ENCODE assay signal across 22 cellular contexts in the genomic region with DNA sequence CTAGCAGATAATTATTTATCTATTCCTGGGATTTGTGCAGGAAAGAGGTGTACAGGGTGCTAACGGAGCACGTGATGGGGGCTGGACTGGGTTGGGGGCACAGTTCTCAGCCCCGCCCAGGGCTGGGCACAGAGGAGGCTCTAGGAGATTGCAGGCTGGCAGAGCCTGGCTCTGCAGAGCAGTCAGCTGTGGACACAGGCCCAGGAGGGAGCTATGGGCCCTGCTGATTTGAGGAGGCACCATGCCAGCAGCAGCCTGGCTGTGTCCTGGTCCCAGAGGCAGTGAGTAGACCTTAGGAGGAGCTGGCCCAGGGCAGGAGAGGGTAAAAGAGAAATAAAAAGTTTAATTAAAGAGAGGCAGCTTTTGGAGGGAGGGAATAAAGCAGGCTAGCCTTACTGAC. TPM values are rescaled to one million over a fixed set of nuclear protein-coding genes. Genes with fewer than 3 reads are reported as not detected.
DNase-seq lines count a peak whose midpoint lies in the region; ATAC-seq and TF ChIP-seq lines count a peak whose summit lies in the region.
"Had no signal": no experiment of that assay in that cellular context is flagged by ENCODE, and none has a peak within 500 bp of the region (broad histone marks: within the 10 kb centered on the region; RNA-seq: fewer than 3 reads in every experiment).

No MANE protein-coding gene starts in this region.

- TF ChIP-seq CTCF in SK-N-SH (IDR thresholded peaks at IDR 0.05) (no peak), heart right ventricle (IDR thresholded peaks at IDR 0.05) (no peak), liver (IDR thresholded peaks at IDR 0.05; ENCODE audit: low read depth, low read length, missing input control) (no peak), stomach (IDR thresholded peaks at IDR 0.05) (no peak)

- TF ChIP-seq EP300 in SK-N-SH (IDR thresholded peaks at IDR 0.05; ENCODE audit: borderline replicate concordance in 1 of 2, low read depth in 1 of 2, low read length in 1 of 2) (no peak), stomach (IDR thresholded peaks at IDR 0.05) (no peak)

- no peaks in the 10 kb centered on the region for H3K79me2 ChIP-seq in SK-N-SH (ENCODE audit: insufficient read depth)

- POLR2A ChIA-PET in SK-N-SH (lab: Yijun Ruan, JAX), result interaction anchor here (1.0 kb wide), 1 partner anchor 19 kb away, joined by 3 read pairs; the partner anchor contains the start of gene MAFB

- no peaks in the 10 kb centered on the region for H3K9me3 ChIP-seq in SK-N-SH
- H3K9me3 ChIP-seq in heart right ventricle, result no peaks in the 10 kb centered on the region
- H3K9me3 ChIP-seq in liver (ENCODE audit: control insufficient read depth in 4 of 4, low read length in 3 of 4), result no peaks in the 10 kb centered on the region
- no peaks in the 10 kb centered on the region for H3K9me3 ChIP-seq in stomach
- H3K9me3 ChIP-seq: BLaER1 treated with 17β-estradiol and CSF1 and Interleukin-3, amounts not matched to agents 10 nM and 100 nM had no signal

- no peak overlapping the region for H2AFZ ChIP-seq in SK-N-SH (ENCODE audit: low read depth)

- no peak overlapping the region for H3K27ac ChIP-seq in SK-N-SH (ENCODE audit: low read depth in 2 of 2, low read length in 1 of 2)
- H3K27ac ChIP-seq in heart right ventricle, result no peak overlapping the region
- peak overlapping the region; percentile 75 to 79 for H3K27ac ChIP-seq in liver (ENCODE audit: low read depth in 1 of 2, low read length in 2 of 2)
- H3K27ac ChIP-seq in stomach, result no peak overlapping the region
- H3K27ac ChIP-seq: BLaER1 treated with 17β-estradiol and CSF1 and Interleukin-3, amounts not matched to agents 10 nM and 100 nM had no signal

- H3K9ac ChIP-seq in SK-N-SH, result no peak overlapping the region
- peak overlapping the region in 1 of 2 donors; percentile 47 for H3K9ac ChIP-seq in liver (ENCODE audit: low read depth in 1 of 2, low read length in 2 of 2)
- H3K9ac ChIP-seq: BLaER1 treated with 17β-estradiol and CSF1 and Interleukin-3, amounts not matched to agents 10 nM and 100 nM had no signal

- H3K36me3 ChIP-seq in SK-N-SH (replicated peaks in 1 of 2; ENCODE audit: control insufficient read depth in 1 of 2, insufficient read depth in 2 of 2, low read length in 1 of 2) (no peaks in the 10 kb centered on the region), heart right ventricle (no peaks in the 10 kb centered on the region), liver (ENCODE audit: control insufficient read depth in 4 of 4, insufficient read depth in 3 of 4, low read depth in 1 of 4, low read length in 3 of 4) (no peaks in the 10 kb centered on the region), stomach (no peaks in the 10 kb centered on the region)
- H3K36me3 ChIP-seq: BLaER1 treated with 17β-estradiol and CSF1 and Interleukin-3, amounts not matched to agents 10 nM and 100 nM had no signal

- intact Hi-C loops in heart right ventricle (cut with DNase I), result no loop called here
- intact Hi-C loops in stomach (cut with DNase I; ENCODE audit: low total_unique reads), result no loop called here

- no peak for TF ChIP-seq POLR2A in stomach (IDR thresholded peaks at IDR 0.05)

- peak; percentile 39 for DNase-seq in SK-N-SH
- peak in 1 of 2 donors; percentile 33 for DNase-seq in heart right ventricle
- peak; percentile 65 for DNase-seq in stomach
- DNase-seq in NCI-H2196 (lab: John Stamatoyannopoulos, UW; ENCODE audit: unreplicated experiment), result no peak
- DNase-seq: 8988T; CD8-positive, alpha-beta T cell; DND-41; H7; HFFc6; Karpas-422; MV-4-11; NCI-H1105 treated with DMSO at 0.1 percent for 48 hours; NCI-H2029 treated with DMSO at 0.1 percent for 48 hours; NCI-H2171; NCI-H524 treated with DMSO at 0.1 percent for 48 hours; SIG-M5 had no signal

- no peak overlapping the region for H3K4me2 ChIP-seq in SK-N-SH
- H3K4me2 ChIP-seq: BLaER1 treated with 17β-estradiol and CSF1 and Interleukin-3, amounts not matched to agents 10 nM and 100 nM had no signal

- no peaks in the 10 kb centered on the region for H4K20me1 ChIP-seq in SK-N-SH (ENCODE audit: insufficient read depth)
- H4K20me1 ChIP-seq: BLaER1 treated with 17β-estradiol and CSF1 and Interleukin-3, amounts not matched to agents 10 nM and 100 nM had no signal

- peaks cover 13% of the 10 kb centered on the region; the same call in 1 of the 2 replicates for H3K27me3 ChIP-seq in SK-N-SH (ENCODE audit: insufficient read depth)
- peaks cover 0 to 12% (median 0%) of the 10 kb centered on the region in 7 donors for H3K27me3 ChIP-seq in heart right ventricle
- no peaks in the 10 kb centered on the region for H3K27me3 ChIP-seq in liver (ENCODE audit: control insufficient read depth in 4 of 4, insufficient read depth in 4 of 4, low read length in 3 of 4)
- no peaks in the 10 kb centered on the region for H3K27me3 ChIP-seq in stomach
- H3K27me3 ChIP-seq: BLaER1 treated with 17β-estradiol and CSF1 and Interleukin-3, amounts not matched to agents 10 nM and 100 nM had no signal

- TF ChIP-seq RAD21 in SK-N-SH (IDR thresholded peaks at IDR 0.05; ENCODE audit: low read length), result no peak
- peak in 1 of 2 donors; percentile 43 for TF ChIP-seq RAD21 in liver (IDR thresholded peaks at IDR 0.05)

- H3K9me2 ChIP-seq in SK-N-SH, result no peaks in the 10 kb centered on the region

- H3F3A ChIP-seq in SK-N-SH (replicated peaks; ENCODE audit: insufficient read depth), result no peaks in the 10 kb centered on the region

- WGBS in SK-N-SH (ENCODE audit: low lambda C conversion rate), result 52% methylated on average over 3 of the region's 3 CpGs
- 84 to 90% methylated on average over 3 of the region's 3 CpGs for WGBS in heart right ventricle, 2 donors
- 36% methylated on average over 3 of the region's 3 CpGs for WGBS in liver
- WGBS in stomach, 5 donors, result 34 to 59% (median 41%) methylated on average over 3 of the region's 3 CpGs

- no peak overlapping the region for H3K4me3 ChIP-seq in SK-N-SH (ENCODE audit: low read depth in 2 of 2, low read length in 1 of 2)
- no peak overlapping the region for H3K4me3 ChIP-seq in heart right ventricle
- no peak overlapping the region for H3K4me3 ChIP-seq in liver (ENCODE audit: low read depth in 1 of 3, low read length in 3 of 3)
- H3K4me3 ChIP-seq in stomach, result no peak overlapping the region
- H3K4me3 ChIP-seq: BLaER1 treated with 17β-estradiol and CSF1 and Interleukin-3, amounts not matched to agents 10 nM and 100 nM; GM12878 had no signal

- CTCF ChIA-PET in SK-N-SH (lab: Yijun Ruan, JAX), result interaction anchor here (0.9 to 2.1 kb wide), 3 partner anchors 13 to 277 kb away, joined by 3 to 5 read pairs (median 3); no protein-coding TSS in a partner anchor

- peaks cover 0 to 14% of the 10 kb centered on the region in 2 experiments; a peak in 1 of 4 replicates for H3K4me1 ChIP-seq in SK-N-SH (ENCODE audit: control insufficient read depth in 1 of 2, insufficient read depth in 2 of 2, low read depth in 1 of 2, low read length in 1 of 2)
- H3K4me1 ChIP-seq in heart right ventricle, result no peaks in the 10 kb centered on the region
- H3K4me1 ChIP-seq in liver (ENCODE audit: control insufficient read depth in 4 of 4, insufficient read depth in 4 of 4, low read length in 3 of 4), result peaks cover 5 to 31% (median 22%) of the 10 kb centered on the region in 4 donors
- H3K4me1 ChIP-seq in stomach, result peaks cover 0 to 4% (median 0%) of the 10 kb centered on the region in 4 donors

- ATAC-seq in SK-N-SH treated with all-trans-retinoic acid at 6 μM for 48 hours (no peak), heart right ventricle (peak; percentile 42 to 88 (median 72)), GM21723 (IDR thresholded peaks at IDR 0.05; ENCODE audit: unreplicated experiment) (no peak), HG03175 (IDR thresholded peaks at IDR 0.05; ENCODE audit: unreplicated experiment) (no peak)
- ATAC-seq: CD8-positive, alpha-beta T cell; GM12878 had no signal

TF ChIP-seq in SK-N-SH, 30 proteins besides CTCF, POLR2A, EP300 and RAD21 (continues in another document):
- TF ChIP-seq, protein P1, sequence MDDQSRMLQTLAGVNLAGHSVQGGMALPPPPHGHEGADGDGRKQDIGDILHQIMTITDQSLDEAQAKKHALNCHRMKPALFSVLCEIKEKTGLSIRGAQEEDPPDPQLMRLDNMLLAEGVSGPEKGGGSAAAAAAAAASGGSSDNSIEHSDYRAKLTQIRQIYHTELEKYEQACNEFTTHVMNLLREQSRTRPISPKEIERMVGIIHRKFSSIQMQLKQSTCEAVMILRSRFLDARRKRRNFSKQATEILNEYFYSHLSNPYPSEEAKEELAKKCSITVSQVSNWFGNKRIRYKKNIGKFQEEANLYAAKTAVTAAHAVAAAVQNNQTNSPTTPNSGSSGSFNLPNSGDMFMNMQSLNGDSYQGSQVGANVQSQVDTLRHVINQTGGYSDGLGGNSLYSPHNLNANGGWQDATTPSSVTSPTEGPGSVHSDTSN (IDR thresholded peaks at IDR 0.05), result no peak
- TF ChIP-seq MXI1 (IDR thresholded peaks at IDR 0.05; ENCODE audit: low read depth, low read length), result no peak

TF ChIP-seq in SK-N-SH treated with all-trans-retinoic acid at 6 μM for 48 hours, 23 proteins besides CTCF, POLR2A, EP300 and RAD21 (continues in another document):
- no peak for TF ChIP-seq GLIS3 (CRISPR knock-in tag; IDR thresholded peaks at IDR 0.05)

TF ChIP-seq in liver, 16 proteins besides CTCF, POLR2A, EP300 and RAD21:
- TF ChIP-seq SP1 (IDR thresholded peaks at IDR 0.05), result peak; percentile 27
- TF ChIP-seq YY1 (IDR thresholded peaks at IDR 0.05), result no peak
- TF ChIP-seq FOXA2 (IDR thresholded peaks at IDR 0.05), result peak; percentile 11
TF ChIP-seq in liver: peak in this region for 2.

RNA-seq across cellular contexts. Expression of gene MAFB, which starts 19.3 kb away (rescaled TPM):
- polyA plus RNA-seq in SK-N-SH (2012; rRNA removed) (0.05 and 0.08 TPM in 2 replicates), heart right ventricle (1 to 10 TPM; 3.8 to 6.4 TPM), liver (10 to 100 TPM; 10.4 to 12.9 TPM), stomach (1 to 10 TPM; 7.2 to 8.1 (median 7.8) TPM)
- polyA plus RNA-seq in SK-N-SH (2012; cell fraction: cytosol; rRNA removed), result 0.08 TPM in 2 replicates
- polyA plus RNA-seq in SK-N-SH (2012; cell fraction: nucleus; rRNA removed), result 0.24 and 0.42 TPM in 2 replicates
- total RNA-seq in heart right ventricle (10 to 100 TPM in 4 of 10 donors, 1 to 10 TPM in 6; 3.2 to 32.0 (median 7.1) TPM), liver (10 to 100 TPM in 1 of 2 donors, 1 to 10 TPM in 1; 9.7 to 12.4 TPM), stomach (10 to 100 TPM in 3 of 5 donors, 1 to 10 TPM in 2; 4.5 to 34.4 (median 22.9) TPM)
- total RNA-seq: GM12878 had no signal

Comparison
In these comparisons a context has a peak if more than half of its experiments do, and no peak if none do; other contexts are left out.
1. H3K27ac ChIP-seq: peak in liver (2 of 2); none in SK-N-SH (0 of 2), heart right ventricle (0 of 10) and stomach (0 of 5).
2. ATAC-seq: peak in heart right ventricle (8 of 8); none in SK-N-SH treated with all-trans-retinoic acid at 6 μM for 48 hours (single experiment), GM21723 (single experiment) and HG03175 (single experiment).